In the genomic region with DNA sequence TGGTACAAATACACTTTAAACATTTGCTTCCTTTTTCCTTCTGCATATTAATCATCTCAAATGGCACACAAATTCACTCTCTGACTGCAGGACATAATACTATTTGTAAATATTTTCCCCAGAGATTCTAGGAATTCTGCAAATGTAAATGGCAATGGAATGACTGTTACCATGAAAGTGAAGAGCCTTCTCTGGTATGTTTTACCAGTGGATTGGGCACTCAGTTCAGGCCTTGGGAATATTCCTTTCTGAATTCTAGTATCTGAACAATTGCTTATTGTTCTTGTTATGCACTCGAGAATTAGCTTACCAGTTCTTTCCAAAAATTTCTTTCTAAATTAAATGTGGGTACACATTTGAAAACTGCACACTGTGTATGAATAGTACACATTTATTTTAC, we compare ENCODE assay signal across 19 cellular contexts.
"Had no signal": no experiment of that assay in that cellular context is flagged by ENCODE, and none has a peak within 500 bp of the region (broad histone marks: within the 10 kb centered on the region; RNA-seq: fewer than 3 reads in every experiment).

No MANE protein-coding gene starts in this region.

- H3K27ac ChIP-seq: left ventricle myocardium inferior, thoracic aorta had no signal

- H3K27ac Mint-ChIP-seq: activated CD4-positive, alpha-beta T cell treated with anti-CD3 and anti-CD28 coated beads, Interleukin-2, amount 10 ng/mL, durations not matched to agents 24 days and 14 days; activated naive CD4-positive, alpha-beta T cell treated with anti-CD3 and anti-CD28 coated beads, Interleukin-2, amount 50 U/mL, for 24 hours; dendritic cell treated with granulocyte-macrophage colony-stimulating factor and Interleukin-4, amounts not matched to agents 40 ng/mL and 50 ng/mL, for 4 days; endodermal cell; nephron progenitor cell; T-helper 17 cell; WTC11 had no signal

- H3K4me1 ChIP-seq: left ventricle myocardium inferior had no signal

- H3K36me3 ChIP-seq: thoracic aorta had no signal

- FAIRE-seq: frontal cortex, keratinocyte had no signal

- H3K27me3 Mint-ChIP-seq: activated CD4-positive, alpha-beta T cell treated with anti-CD3 and anti-CD28 coated beads, Interleukin-2, amount 10 ng/mL, durations not matched to agents 24 days and 14 days; activated naive CD4-positive, alpha-beta T cell treated with anti-CD3 and anti-CD28 coated beads, Interleukin-2, amount 50 U/mL, for 24 hours; brain; central memory CD8-positive, alpha-beta T cell; dendritic cell treated with granulocyte-macrophage colony-stimulating factor and Interleukin-4, amounts not matched to agents 40 ng/mL and 50 ng/mL, for 4 days; stimulated activated naive CD8-positive, alpha-beta T cell treated with anti-CD3 and anti-CD28 coated beads, Interleukin-15, amount 100 ng/mL, for 72 hours; T-helper 17 cell had no signal

- H3K9me3 Mint-ChIP-seq: activated CD4-positive, alpha-beta T cell treated with anti-CD3 and anti-CD28 coated beads, Interleukin-2, amount 10 ng/mL, durations not matched to agents 24 days and 14 days; activated naive CD4-positive, alpha-beta T cell treated with anti-CD3 and anti-CD28 coated beads, Interleukin-2, amount 50 U/mL, for 24 hours; brain; central memory CD8-positive, alpha-beta T cell; dendritic cell treated with granulocyte-macrophage colony-stimulating factor and Interleukin-4, amounts not matched to agents 40 ng/mL and 50 ng/mL, for 4 days; endodermal cell; nephron progenitor cell; stimulated activated naive CD8-positive, alpha-beta T cell treated with anti-CD3 and anti-CD28 coated beads, Interleukin-15, amount 100 ng/mL, for 72 hours; WTC11 had no signal

- H3K9me3 ChIP-seq: left ventricle myocardium inferior, thoracic aorta had no signal

- H3K4me1 Mint-ChIP-seq: activated CD4-positive, alpha-beta T cell treated with anti-CD3 and anti-CD28 coated beads, Interleukin-2, amount 10 ng/mL, durations not matched to agents 24 days and 14 days; activated naive CD4-positive, alpha-beta T cell treated with anti-CD3 and anti-CD28 coated beads, Interleukin-2, amount 50 U/mL, for 24 hours; stimulated activated naive CD8-positive, alpha-beta T cell treated with anti-CD3 and anti-CD28 coated beads, Interleukin-15, amount 100 ng/mL, for 72 hours had no signal

- H3K4me3 ChIP-seq: left ventricle myocardium inferior, thoracic aorta had no signal

- H3K4me3 Mint-ChIP-seq: activated CD4-positive, alpha-beta T cell treated with anti-CD3 and anti-CD28 coated beads, Interleukin-2, amount 10 ng/mL, durations not matched to agents 24 days and 14 days; activated naive CD4-positive, alpha-beta T cell treated with anti-CD3 and anti-CD28 coated beads, Interleukin-2, amount 50 U/mL, for 24 hours; brain; central memory CD8-positive, alpha-beta T cell; dendritic cell treated with granulocyte-macrophage colony-stimulating factor and Interleukin-4, amounts not matched to agents 40 ng/mL and 50 ng/mL, for 4 days; endodermal cell; nephron progenitor cell; stimulated activated naive CD8-positive, alpha-beta T cell treated with anti-CD3 and anti-CD28 coated beads, Interleukin-15, amount 100 ng/mL, for 72 hours; T-helper 17 cell; WTC11 had no signal

- ATAC-seq: esophagus mucosa; stimulated activated naive CD8-positive, alpha-beta T cell treated with anti-CD3 and anti-CD28 coated beads, Interleukin-15, amount 100 ng/mL, for 72 hours; T-helper 17 cell; WTC11 had no signal

- DNase-seq: activated CD4-positive, alpha-beta T cell treated with anti-CD3 and anti-CD28 coated beads, Interleukin-2, amount 10 ng/mL, durations not matched to agents 24 days and 14 days; amniotic stem cell; endodermal cell; left ventricle myocardium inferior; mesendoderm; nephron progenitor cell; stimulated activated CD4-positive, alpha-beta T cell treated with anti-CD3 and anti-CD28 coated beads, Interleukin-4, amount 100 ng/mL, for 1 hour; stimulated activated CD8-positive, alpha-beta memory T cell treated with anti-CD3 and anti-CD28 coated beads, Interleukin-4, amount 100 ng/mL, for 48 hours; stimulated activated naive CD8-positive, alpha-beta T cell treated with anti-CD3 and anti-CD28 coated beads, Interleukin-15, amount 100 ng/mL, for 72 hours; T-helper 17 cell had no signal
